1 cellular context compared by ENCODE assay signal in genomic region chr22:42645938-42646568, GRCh38.
TF ChIP-seq lines count a peak whose summit lies in the region.

No MANE protein-coding gene starts in this region.

TF ChIP-seq in SK-N-SH, 30 proteins besides CTCF, POLR2A, EP300 and RAD21 (continued from another document):
- TF ChIP-seq ELF1 (IDR thresholded peaks at IDR 0.05) (no peak), FOXJ3 (CRISPR knock-in tag; IDR thresholded peaks at IDR 0.05) (no peak), ZBTB33 (IDR thresholded peaks at IDR 0.05; ENCODE audit: borderline replicate concordance, low read depth) (no peak), GABPA (IDR thresholded peaks at IDR 0.05; ENCODE audit: low read depth) (no peak), SMC3 (IDR thresholded peaks at IDR 0.05; ENCODE audit: low read depth, low read length) (no peak)
